ENCODE assay signal across 9 cellular contexts in genomic region chr17:64492481-64493109, GRCh38. TPM values are rescaled to one million over a fixed set of nuclear protein-coding genes. Genes with fewer than 3 reads are reported as not detected.
DNase-seq lines count a peak whose midpoint lies in the region; TF ChIP-seq lines count a peak whose summit lies in the region.
"Had no signal": no experiment of that assay in that cellular context is flagged by ENCODE, and none has a peak within 500 bp of the region (broad histone marks: within the 10 kb centered on the region; RNA-seq: fewer than 3 reads in every experiment).

No MANE protein-coding gene starts in this region.

- no peak overlapping the region for H3K23ac ChIP-seq in mesendoderm (ENCODE audit: low read length)

- H2AFZ ChIP-seq in OCI-LY3 (ENCODE audit: low read depth, low read length): no peak overlapping the region

- no peak overlapping the region for H4K5ac ChIP-seq in mesendoderm (ENCODE audit: low read length)

- TF ChIP-seq CTCF in OCI-LY3 (IDR thresholded peaks at IDR 0.05; ENCODE audit: low read depth, low read length): peak; percentile 34
- peak; percentile 57 for TF ChIP-seq CTCF in choroid plexus epithelial cell (conservative IDR thresholded peaks at IDR 0.05; ENCODE audit: low read depth, low read length)
- peak; percentile 50 for TF ChIP-seq CTCF in progenitor cell of endocrine pancreas (IDR thresholded peaks at IDR 0.05; ENCODE audit: unreplicated experiment)

- no peak overlapping the region for H2BK120ac ChIP-seq in mesendoderm (ENCODE audit: low read depth, low read length)

- no peak overlapping the region for H3K27ac Mint-ChIP-seq in progenitor cell of endocrine pancreas
- no peak overlapping the region for H3K27ac Mint-ChIP-seq in activated naive CD4-positive, alpha-beta T cell treated with anti-CD3 and anti-CD28 coated beads for 36 hours
- H3K27ac Mint-ChIP-seq: memory B cell had no signal

- H3K27me3 Mint-ChIP-seq in progenitor cell of endocrine pancreas: no peaks in the 10 kb centered on the region
- H3K27me3 Mint-ChIP-seq in activated naive CD4-positive, alpha-beta T cell treated with anti-CD3 and anti-CD28 coated beads for 36 hours (ENCODE audit: low read depth): no peaks in the 10 kb centered on the region
- H3K27me3 Mint-ChIP-seq: memory B cell had no signal

- no peak overlapping the region for H3K4me3 Mint-ChIP-seq in progenitor cell of endocrine pancreas (ENCODE audit: low read depth)
- no peak overlapping the region for H3K4me3 Mint-ChIP-seq in activated naive CD4-positive, alpha-beta T cell treated with anti-CD3 and anti-CD28 coated beads for 36 hours
- H3K4me3 Mint-ChIP-seq: memory B cell had no signal

- H3K27ac ChIP-seq in OCI-LY3 (ENCODE audit: low read length) (no peak overlapping the region), mesendoderm (ENCODE audit: low read depth, low read length) (no peak overlapping the region)

- H3K79me2 ChIP-seq in OCI-LY3 (ENCODE audit: low read length): peaks cover 43% of the 10 kb centered on the region
- H3K79me2 ChIP-seq in mesendoderm (ENCODE audit: control insufficient read depth, insufficient read depth, low read length): peaks cover 10% of the 10 kb centered on the region

- no peak overlapping the region for H3K4ac ChIP-seq in mesendoderm (ENCODE audit: low read depth, low read length)

- CTCF ChIA-PET in activated naive CD4-positive, alpha-beta T cell treated with anti-CD3 and anti-CD28 coated beads for 36 hours (lab: Charles Lee): interaction anchor here (0.6 to 6.6 kb wide), 10 partner anchors 14 to 250 kb away, joined by 3 to 114 read pairs (median 4); partner anchors contain the start of genes CEP95 and DDX5

- H3K4me3 ChIP-seq in OCI-LY3 (ENCODE audit: low read length) (no peak overlapping the region), choroid plexus epithelial cell (ENCODE audit: low read depth, low read length) (no peak overlapping the region), mesendoderm (ENCODE audit: low read length) (no peak overlapping the region)

- H3K4me2 ChIP-seq in OCI-LY3 (ENCODE audit: low read length) (no peak overlapping the region), mesendoderm (ENCODE audit: low read length) (no peak overlapping the region)

- no peak overlapping the region for H2BK15ac ChIP-seq in mesendoderm (replicated peaks; ENCODE audit: low read depth)

- H2BK5ac ChIP-seq in mesendoderm (ENCODE audit: low read length): no peak overlapping the region

- intact Hi-C loops in activated naive CD4-positive, alpha-beta T cell treated with anti-CD3 and anti-CD28 coated beads for 36 hours (cut with micrococcal nuclease): loop anchor here (1.0 kb wide), 1 partner anchor 15 kb away; no protein-coding TSS in a partner anchor

- peaks cover 49% of the 10 kb centered on the region for H3K36me3 ChIP-seq in OCI-LY3 (replicated peaks; ENCODE audit: low read depth, low read length)
- H3K36me3 ChIP-seq in mesendoderm (ENCODE audit: control insufficient read depth, insufficient read depth, low read length): peaks cover 2% of the 10 kb centered on the region

- H4K20me1 ChIP-seq in OCI-LY3 (ENCODE audit: insufficient read depth, low read length): no peaks in the 10 kb centered on the region

- WGBS in mesendoderm (ENCODE audit: extremely low coverage, insufficient coverage, low lambda C conversion rate): no CpG with 5 or more reads among the region's 6 CpGs

- H3K79me1 ChIP-seq in mesendoderm (ENCODE audit: low read length): no peaks in the 10 kb centered on the region

- H3K27me3 ChIP-seq in OCI-LY3 (ENCODE audit: low read depth, low read length): no peaks in the 10 kb centered on the region
- no peaks in the 10 kb centered on the region for H3K27me3 ChIP-seq in mesendoderm (ENCODE audit: insufficient read depth, low read length, poor library complexity)

- H3K9me3 Mint-ChIP-seq in progenitor cell of endocrine pancreas (ENCODE audit: low read depth): no peaks in the 10 kb centered on the region
- no peaks in the 10 kb centered on the region for H3K9me3 Mint-ChIP-seq in activated naive CD4-positive, alpha-beta T cell treated with anti-CD3 and anti-CD28 coated beads for 36 hours
- H3K9me3 Mint-ChIP-seq: memory B cell had no signal

- H3K4me1 ChIP-seq in OCI-LY3 (ENCODE audit: low read length) (peaks cover 21% of the 10 kb centered on the region), mesendoderm (ENCODE audit: control insufficient read depth, low read depth, low read length) (no peaks in the 10 kb centered on the region)

- no peak overlapping the region for H2AK5ac ChIP-seq in mesendoderm (ENCODE audit: low read length)

- H3K4me1 Mint-ChIP-seq in progenitor cell of endocrine pancreas (ENCODE audit: low read depth): peaks cover 17% of the 10 kb centered on the region
- H3K4me1 Mint-ChIP-seq in activated naive CD4-positive, alpha-beta T cell treated with anti-CD3 and anti-CD28 coated beads for 36 hours (ENCODE audit: low read depth): peaks cover 38% of the 10 kb centered on the region

- H3K9ac ChIP-seq in OCI-LY3 (ENCODE audit: low read length) (no peak overlapping the region), mesendoderm (ENCODE audit: low read length) (no peak overlapping the region)

- H4K8ac ChIP-seq in mesendoderm (ENCODE audit: low read depth, low read length): no peak overlapping the region

- H3K9me3 ChIP-seq in OCI-LY3 (ENCODE audit: insufficient read depth, low read length): no peaks in the 10 kb centered on the region

- no peak overlapping the region for H3K56ac ChIP-seq in mesendoderm (ENCODE audit: low read length)

- H3K18ac ChIP-seq in mesendoderm (ENCODE audit: low read length): no peak overlapping the region

- DNase-seq in NCI-H748 (lab: John Stamatoyannopoulos, UW; ENCODE audit: unreplicated experiment) (peak; percentile 10), NCI-H748 treated with DMSO at 0.1 percent for 48 hours (lab: John Stamatoyannopoulos, UW) (no peak), choroid plexus epithelial cell (ENCODE audit: low read depth) (peak; percentile 53), progenitor cell of endocrine pancreas (ENCODE audit: low spot score, unreplicated experiment) (no peak), mesendoderm (no peak), pons (ENCODE audit: low spot score) (no peak)
- DNase-seq in activated naive CD4-positive, alpha-beta T cell treated with anti-CD3 and anti-CD28 coated beads for 36 hours: no peak

- peaks cover 26% of the 10 kb centered on the region for H3K36me3 Mint-ChIP-seq in progenitor cell of endocrine pancreas (ENCODE audit: insufficient read depth)
- peaks cover 34% of the 10 kb centered on the region for H3K36me3 Mint-ChIP-seq in activated naive CD4-positive, alpha-beta T cell treated with anti-CD3 and anti-CD28 coated beads for 36 hours (ENCODE audit: low read depth)

RNA-seq across cellular contexts. Expression of gene POLG2, which starts 4.3 kb away (rescaled TPM):
- 33.1 and 33.7 TPM in 2 replicates for total RNA-seq in progenitor cell of endocrine pancreas
- polyA plus RNA-seq in mesendoderm (2013, experiment 1 of 2): 14.5 TPM
- 14.9 TPM for polyA plus RNA-seq in mesendoderm (2013, experiment 2 of 2)
- 10 to 100 TPM; 23.4 to 26.9 TPM for total RNA-seq in activated naive CD4-positive, alpha-beta T cell treated with anti-CD3 and anti-CD28 coated beads for 36 hours

RNA-seq across cellular contexts. Expression of gene DDX5, which starts 13.5 kb away (rescaled TPM):
- total RNA-seq in progenitor cell of endocrine pancreas: 918 and 925 TPM in 2 replicates
- 740 TPM for polyA plus RNA-seq in mesendoderm (2013, experiment 1 of 2)
- polyA plus RNA-seq in mesendoderm (2013, experiment 2 of 2): 740 TPM
- total RNA-seq in activated naive CD4-positive, alpha-beta T cell treated with anti-CD3 and anti-CD28 coated beads for 36 hours: 100 to 1,000 TPM; 480 to 491 TPM

RNA-seq across cellular contexts. Expression of gene CEP95, which starts 14.2 kb away (rescaled TPM):
- 102 and 108 TPM in 2 replicates for total RNA-seq in progenitor cell of endocrine pancreas
- 47.9 TPM for polyA plus RNA-seq in mesendoderm (2013, experiment 1 of 2)
- polyA plus RNA-seq in mesendoderm (2013, experiment 2 of 2): 47.5 TPM
- 10 to 100 TPM; 38.8 to 43.3 TPM for total RNA-seq in activated naive CD4-positive, alpha-beta T cell treated with anti-CD3 and anti-CD28 coated beads for 36 hours

RNA-seq across cellular contexts. Expression of gene MILR1, which starts 43.7 kb away (rescaled TPM):
- total RNA-seq in progenitor cell of endocrine pancreas: not detected in 2 replicates
- polyA plus RNA-seq in mesendoderm (2013, experiment 1 of 2): not detected
- polyA plus RNA-seq in mesendoderm (2013, experiment 2 of 2): not detected
- under 1 TPM; 0.31 to 0.42 TPM for total RNA-seq in activated naive CD4-positive, alpha-beta T cell treated with anti-CD3 and anti-CD28 coated beads for 36 hours

Comparison
In these comparisons a context has a peak if more than half of its experiments do, and no peak if none do; other contexts are left out.
1. DNase-seq: peak in NCI-H748 (single experiment) and choroid plexus epithelial cell (single experiment); none in NCI-H748 treated with DMSO at 0.1 percent for 48 hours (single experiment), progenitor cell of endocrine pancreas (single experiment), mesendoderm (single experiment), pons (single experiment) and activated naive CD4-positive, alpha-beta T cell treated with anti-CD3 and anti-CD28 coated beads for 36 hours (single experiment).
2. Peak in every context shown above with its lines, with median percentiles within 50 percentile points of each other: CTCF ChIP-seq.